ENCODE assay signal across 23 cellular contexts in the genomic region with DNA sequence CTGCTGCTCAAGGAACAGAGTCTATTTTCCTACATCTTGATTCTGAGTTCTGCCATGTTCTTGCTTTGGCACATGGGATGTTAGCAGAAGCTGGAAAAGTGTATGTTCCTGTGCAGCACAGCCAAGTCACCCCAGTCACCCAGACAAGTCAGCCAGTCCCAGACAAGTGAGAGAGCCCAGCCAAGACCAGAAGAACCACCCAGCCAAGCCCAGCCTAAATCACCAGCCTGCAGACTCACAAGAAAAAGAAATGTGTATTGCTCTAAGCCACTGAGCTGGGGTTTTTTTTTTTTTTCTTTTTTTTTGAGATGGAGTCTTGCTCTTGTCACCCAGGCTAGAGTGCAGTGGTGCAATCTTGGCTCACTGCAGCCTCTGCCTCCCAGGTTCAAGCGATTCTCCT.
"Had no signal": no experiment of that assay in that cellular context is flagged by ENCODE, and none has a peak within 500 bp of the region (broad histone marks: within the 10 kb centered on the region; RNA-seq: fewer than 3 reads in every experiment).

No MANE protein-coding gene starts in this region.

- H3K36me3 ChIP-seq: esophagus muscularis mucosa, gastroesophageal sphincter, heart left ventricle, left lung, lower lobe of right lung had no signal

- H3K79me2 ChIP-seq: hepatocyte had no signal

- H3K4me2 ChIP-seq: hepatocyte had no signal

- ATAC-seq: foreskin keratinocyte, gastroesophageal sphincter, heart left ventricle, left cardiac atrium, left lung, left ventricle myocardium superior, lower lobe of right lung, mucosa of descending colon had no signal

- H3K27me3 ChIP-seq: hepatocyte, left lung had no signal

- H3K27ac Mint-ChIP-seq: mesothelial cell of epicardium had no signal

- H3K27ac ChIP-seq: coronary artery, dorsolateral prefrontal cortex, esophagus muscularis mucosa, foreskin keratinocyte, gastroesophageal sphincter, heart left ventricle, hepatocyte, left lung, lower lobe of right lung had no signal

- H3K9me3 Mint-ChIP-seq: mesothelial cell of epicardium had no signal

- DNase-seq: dermis blood vessel endothelial cell; dorsolateral prefrontal cortex; effector CD4-positive, alpha-beta T cell; effector memory CD4-positive, alpha-beta T cell; foreskin keratinocyte; heart left ventricle; hypothalamus; left cardiac atrium; left lung; left ventricle myocardium superior; lower lobe of right lung; mesenchymal stem cell; mucosa of descending colon had no signal

- H3K4me1 ChIP-seq: esophagus muscularis mucosa, foreskin keratinocyte, gastroesophageal sphincter, heart left ventricle, left lung, lower lobe of right lung had no signal

- H2AFZ ChIP-seq: hepatocyte had no signal

- H3K4me3 ChIP-seq: coronary artery, dorsolateral prefrontal cortex, esophagus muscularis mucosa, gastroesophageal sphincter, heart left ventricle, hepatocyte, left lung, lower lobe of right lung, mucosa of descending colon had no signal

- H3K9me3 ChIP-seq: lower lobe of right lung, mucosa of descending colon had no signal

- FAIRE-seq: colon, endothelial cell of umbilical vein, frontal cortex, islet of Langerhans, keratinocyte had no signal

- H3K4me3 Mint-ChIP-seq: mesothelial cell of epicardium had no signal
